Comparison of ENCODE assay signal across 28 cellular contexts in the genomic region with DNA sequence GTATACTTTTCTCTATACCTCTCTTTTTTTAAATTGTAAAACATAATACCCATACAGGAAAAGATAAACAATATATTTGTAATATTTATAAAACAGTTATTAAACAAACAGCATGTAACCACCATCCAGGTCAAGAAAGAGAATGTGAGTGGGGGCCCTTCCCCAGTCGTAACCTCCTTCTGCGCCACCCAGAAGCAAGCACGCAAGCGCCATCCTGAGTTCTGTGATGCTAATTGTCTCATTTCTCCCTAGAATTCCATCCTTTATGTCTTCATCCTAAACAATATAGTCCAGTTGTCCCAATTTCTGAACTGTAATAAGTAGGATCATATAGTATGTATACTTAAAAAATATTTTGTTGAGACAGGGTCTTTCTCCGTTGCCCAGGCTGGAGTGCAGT.
"Had no signal": no experiment of that assay in that cellular context is flagged by ENCODE, and none has a peak within 500 bp of the region (broad histone marks: within the 10 kb centered on the region; RNA-seq: fewer than 3 reads in every experiment).

No MANE protein-coding gene starts in this region.

- H3K27ac ChIP-seq: brain microvascular endothelial cell, coronary artery, dorsolateral prefrontal cortex, VCaP had no signal

- H3K27me3 ChIP-seq: brain microvascular endothelial cell had no signal

- H3K27me3 Mint-ChIP-seq: dendritic cell treated with granulocyte-macrophage colony-stimulating factor and Interleukin-4, amounts not matched to agents 40 ng/mL and 50 ng/mL, for 4 days had no signal

- DNase-seq: activated B cell treated with CpG ODN at 0.5 μM for 24 hours; activated CD4-positive, alpha-beta T cell treated with anti-CD3 and anti-CD28 coated beads for 48 hours; activated CD4-positive, alpha-beta T cell treated with anti-CD3 and anti-CD28 coated beads, Interleukin-2, amount 50 U/mL, for 1 hour; activated CD4-positive, alpha-beta T cell treated with anti-CD3 and anti-CD28 coated beads, Interleukin-2, amount 50 U/mL, for 48 hours; activated CD8-positive, alpha-beta memory T cell treated with anti-CD3 and anti-CD28 coated beads for 24 hours; activated CD8-positive, alpha-beta T cell treated with anti-CD3 and anti-CD28 coated beads for 36 hours; activated effector memory CD4-positive, alpha-beta T cell treated with Interleukin-2 at 50 U/mL for 16 hours; activated gamma-delta T cell treated with Interleukin-2 at 50 U/mL for 16 hours; activated naive CD4-positive, alpha-beta T cell treated with anti-CD3 and anti-CD28 coated beads, Interleukin-2, amount 50 U/mL, for 16 hours; activated naive CD4-positive, alpha-beta T cell treated with Interleukin-2 at 50 U/mL for 16 hours; activated T-cell treated with anti-CD3 and anti-CD28 coated beads, Interleukin-2, amount 50 U/mL, for 4 hours; amniotic stem cell; anterior cingulate cortex; brain microvascular endothelial cell; dorsolateral prefrontal cortex; effector memory CD4-positive, alpha-beta T cell; endodermal cell; foreskin fibroblast; head of caudate nucleus; T-helper 2 cell had no signal

- H3K4me3 ChIP-seq: coronary artery, dorsolateral prefrontal cortex had no signal

- H3K36me3 Mint-ChIP-seq: activated naive CD8-positive, alpha-beta T cell had no signal

- ATAC-seq: activated CD4-positive, CD25-positive, alpha-beta regulatory T cell treated with anti-CD3 and anti-CD28 coated beads, Interleukin-2, amount 50 U/mL, for 24 hours; activated CD8-positive, alpha-beta T cell treated with anti-CD3 and anti-CD28 coated beads for 36 hours; activated T-cell treated with anti-CD3 and anti-CD28 coated beads, Interleukin-2, amount 50 U/mL, for 4 hours; activated T-helper 17 cell treated with anti-CD3 and anti-CD28 coated beads, Interleukin-2, amount 50 U/mL, for 72 hours; esophagus mucosa had no signal

- H3K4me3 Mint-ChIP-seq: activated B cell treated with CpG ODN at 0.5 μM for 24 hours; activated CD8-positive, alpha-beta T cell treated with anti-CD3 and anti-CD28 coated beads for 36 hours; activated naive CD8-positive, alpha-beta T cell; activated T-cell treated with anti-CD3 and anti-CD28 coated beads, Interleukin-2, amount 50 U/mL, for 4 hours; activated T-helper 17 cell treated with anti-CD3 and anti-CD28 coated beads, Interleukin-2, amount 50 U/mL, for 72 hours; central memory CD8-positive, alpha-beta T cell; dendritic cell treated with granulocyte-macrophage colony-stimulating factor and Interleukin-4, amounts not matched to agents 40 ng/mL and 50 ng/mL, for 4 days; endodermal cell had no signal

- H3K4me1 Mint-ChIP-seq: activated B cell treated with CpG ODN at 0.5 μM for 24 hours; activated T-helper 17 cell treated with anti-CD3 and anti-CD28 coated beads, Interleukin-2, amount 50 U/mL, for 72 hours; central memory CD8-positive, alpha-beta T cell had no signal

- H3K36me3 ChIP-seq: brain microvascular endothelial cell had no signal

- H3K27ac Mint-ChIP-seq: activated B cell treated with CpG ODN at 0.5 μM for 24 hours; activated CD8-positive, alpha-beta T cell treated with anti-CD3 and anti-CD28 coated beads for 36 hours; activated naive CD8-positive, alpha-beta T cell; activated T-helper 17 cell treated with anti-CD3 and anti-CD28 coated beads, Interleukin-2, amount 50 U/mL, for 72 hours; dendritic cell treated with granulocyte-macrophage colony-stimulating factor and Interleukin-4, amounts not matched to agents 40 ng/mL and 50 ng/mL, for 4 days; endodermal cell had no signal

- H3K9me3 Mint-ChIP-seq: activated CD8-positive, alpha-beta T cell treated with anti-CD3 and anti-CD28 coated beads for 36 hours; activated T-cell treated with anti-CD3 and anti-CD28 coated beads, Interleukin-2, amount 50 U/mL, for 4 hours; central memory CD8-positive, alpha-beta T cell had no signal
